In the genomic region with DNA sequence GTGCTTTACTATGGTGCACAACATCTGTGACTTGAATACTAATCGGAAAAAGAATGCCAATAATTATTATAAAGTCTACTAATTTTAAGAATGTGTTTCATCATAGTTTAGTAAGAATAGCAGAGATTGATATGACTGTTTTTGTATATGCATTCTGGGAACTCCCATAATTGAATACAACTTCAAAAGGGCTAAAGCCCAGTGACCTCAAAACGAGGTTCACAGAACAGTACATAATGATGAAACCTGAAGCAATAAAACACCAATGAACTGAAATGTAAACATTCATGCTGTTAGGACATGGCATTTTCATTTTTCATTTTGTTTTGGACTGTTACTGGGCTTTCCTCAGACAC, we compare ENCODE assay signal across 1 cellular context.
TF ChIP-seq lines count a peak whose summit lies in the region.

No MANE protein-coding gene starts in this region.

TF ChIP-seq in K562, 482 proteins besides CTCF, POLR2A, EP300 and RAD21 (continued from another document and continues in another):
- TF ChIP-seq AFF4 (CRISPR knock-in tag; IDR thresholded peaks at IDR 0.05): peak; percentile 31; the same call in 1 of the 2 replicates
- TF ChIP-seq, protein P1, sequence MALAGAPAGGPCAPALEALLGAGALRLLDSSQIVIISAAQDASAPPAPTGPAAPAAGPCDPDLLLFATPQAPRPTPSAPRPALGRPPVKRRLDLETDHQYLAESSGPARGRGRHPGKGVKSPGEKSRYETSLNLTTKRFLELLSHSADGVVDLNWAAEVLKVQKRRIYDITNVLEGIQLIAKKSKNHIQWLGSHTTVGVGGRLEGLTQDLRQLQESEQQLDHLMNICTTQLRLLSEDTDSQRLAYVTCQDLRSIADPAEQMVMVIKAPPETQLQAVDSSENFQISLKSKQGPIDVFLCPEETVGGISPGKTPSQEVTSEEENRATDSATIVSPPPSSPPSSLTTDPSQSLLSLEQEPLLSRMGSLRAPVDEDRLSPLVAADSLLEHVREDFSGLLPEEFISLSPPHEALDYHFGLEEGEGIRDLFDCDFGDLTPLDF (CRISPR knock-in tag; IDR thresholded peaks at IDR 0.05): no peak
- no peak for TF ChIP-seq HCFC1 (IDR thresholded peaks at IDR 0.05; ENCODE audit: low read depth, low read length)
- TF ChIP-seq, protein P2, sequence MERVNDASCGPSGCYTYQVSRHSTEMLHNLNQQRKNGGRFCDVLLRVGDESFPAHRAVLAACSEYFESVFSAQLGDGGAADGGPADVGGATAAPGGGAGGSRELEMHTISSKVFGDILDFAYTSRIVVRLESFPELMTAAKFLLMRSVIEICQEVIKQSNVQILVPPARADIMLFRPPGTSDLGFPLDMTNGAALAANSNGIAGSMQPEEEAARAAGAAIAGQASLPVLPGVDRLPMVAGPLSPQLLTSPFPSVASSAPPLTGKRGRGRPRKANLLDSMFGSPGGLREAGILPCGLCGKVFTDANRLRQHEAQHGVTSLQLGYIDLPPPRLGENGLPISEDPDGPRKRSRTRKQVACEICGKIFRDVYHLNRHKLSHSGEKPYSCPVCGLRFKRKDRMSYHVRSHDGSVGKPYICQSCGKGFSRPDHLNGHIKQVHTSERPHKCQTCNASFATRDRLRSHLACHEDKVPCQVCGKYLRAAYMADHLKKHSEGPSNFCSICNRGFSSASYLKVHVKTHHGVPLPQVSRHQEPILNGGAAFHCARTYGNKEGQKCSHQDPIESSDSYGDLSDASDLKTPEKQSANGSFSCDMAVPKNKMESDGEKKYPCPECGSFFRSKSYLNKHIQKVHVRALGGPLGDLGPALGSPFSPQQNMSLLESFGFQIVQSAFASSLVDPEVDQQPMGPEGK (CRISPR knock-in tag; IDR thresholded peaks at IDR 0.05; ENCODE audit: borderline replicate concordance): no peak
- TF ChIP-seq RNF219 (CRISPR knock-in tag; IDR thresholded peaks at IDR 0.05): no peak
- TF ChIP-seq ZKSCAN1 (IDR thresholded peaks at IDR 0.05; ENCODE audit: low read depth, low read length): no peak
- TF ChIP-seq SAFB2 (IDR thresholded peaks at IDR 0.05; ENCODE audit: borderline replicate concordance, low read depth, low read length, severe bottlenecking): no peak
- TF ChIP-seq HLTF (IDR thresholded peaks at IDR 0.05): no peak
- TF ChIP-seq JUND (IDR thresholded peaks at IDR 0.05; ENCODE audit: borderline replicate concordance, low read depth, low read length): peak; percentile 69
- TF ChIP-seq JUND (tag; IDR thresholded peaks at IDR 0.05; ENCODE audit: borderline replicate concordance, low read depth, low read length): no peak
- TF ChIP-seq POLR2G (IDR thresholded peaks at IDR 0.05; ENCODE audit: low read depth, low read length): no peak
- TF ChIP-seq ZBTB7A (IDR thresholded peaks at IDR 0.05; ENCODE audit: borderline replicate concordance, control insufficient read depth, low read depth, low read length): no peak
- no peak for TF ChIP-seq ZNF589 (CRISPR knock-in tag; IDR thresholded peaks at IDR 0.05; ENCODE audit: low read depth)
- no peak for TF ChIP-seq ZSCAN29 (IDR thresholded peaks at IDR 0.05)
- no peak for TF ChIP-seq CHD2 (IDR thresholded peaks at IDR 0.05; ENCODE audit: low read depth, low read length)
- no peak for TF ChIP-seq DLX4 (CRISPR knock-in tag; IDR thresholded peaks at IDR 0.05)
- no peak for TF ChIP-seq ESRRA (IDR thresholded peaks at IDR 0.05; ENCODE audit: borderline replicate concordance, low read depth)
- no peak for TF ChIP-seq ZNF311 (CRISPR knock-in tag; IDR thresholded peaks at IDR 0.05)
- TF ChIP-seq STAT5A (IDR thresholded peaks at IDR 0.05; ENCODE audit: borderline replicate concordance, low read length): no peak
- no peak for TF ChIP-seq SNRNP70 (optimal IDR thresholded peaks at IDR 0.05; ENCODE audit: low read depth, low read length)
- TF ChIP-seq ZNF766 (CRISPR knock-in tag; conservative IDR thresholded peaks at IDR 0.05): no peak
- no peak for TF ChIP-seq NR2C1 (IDR thresholded peaks at IDR 0.05)
- peak; percentile 78 for TF ChIP-seq NR2C1 (tag; IDR thresholded peaks at IDR 0.05)
- TF ChIP-seq NFE2 (IDR thresholded peaks at IDR 0.05; ENCODE audit: low read depth): no peak
- no peak for TF ChIP-seq LCOR (CRISPR knock-in tag; IDR thresholded peaks at IDR 0.05)
- TF ChIP-seq CBFA2T2 (conservative IDR thresholded peaks at IDR 0.05): no peak
- TF ChIP-seq, protein P3, sequence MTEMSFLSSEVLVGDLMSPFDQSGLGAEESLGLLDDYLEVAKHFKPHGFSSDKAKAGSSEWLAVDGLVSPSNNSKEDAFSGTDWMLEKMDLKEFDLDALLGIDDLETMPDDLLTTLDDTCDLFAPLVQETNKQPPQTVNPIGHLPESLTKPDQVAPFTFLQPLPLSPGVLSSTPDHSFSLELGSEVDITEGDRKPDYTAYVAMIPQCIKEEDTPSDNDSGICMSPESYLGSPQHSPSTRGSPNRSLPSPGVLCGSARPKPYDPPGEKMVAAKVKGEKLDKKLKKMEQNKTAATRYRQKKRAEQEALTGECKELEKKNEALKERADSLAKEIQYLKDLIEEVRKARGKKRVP (CRISPR knock-in tag; IDR thresholded peaks at IDR 0.05): peak; percentile 92
- TF ChIP-seq, protein P4, sequence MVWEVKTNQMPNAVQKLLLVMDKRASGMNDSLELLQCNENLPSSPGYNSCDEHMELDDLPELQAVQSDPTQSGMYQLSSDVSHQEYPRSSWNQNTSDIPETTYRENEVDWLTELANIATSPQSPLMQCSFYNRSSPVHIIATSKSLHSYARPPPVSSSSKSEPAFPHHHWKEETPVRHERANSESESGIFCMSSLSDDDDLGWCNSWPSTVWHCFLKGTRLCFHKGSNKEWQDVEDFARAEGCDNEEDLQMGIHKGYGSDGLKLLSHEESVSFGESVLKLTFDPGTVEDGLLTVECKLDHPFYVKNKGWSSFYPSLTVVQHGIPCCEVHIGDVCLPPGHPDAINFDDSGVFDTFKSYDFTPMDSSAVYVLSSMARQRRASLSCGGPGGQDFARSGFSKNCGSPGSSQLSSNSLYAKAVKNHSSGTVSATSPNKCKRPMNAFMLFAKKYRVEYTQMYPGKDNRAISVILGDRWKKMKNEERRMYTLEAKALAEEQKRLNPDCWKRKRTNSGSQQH (CRISPR knock-in tag; IDR thresholded peaks at IDR 0.05): no peak
- no peak for TF ChIP-seq RBBP5 (IDR thresholded peaks at IDR 0.05; ENCODE audit: borderline replicate concordance, insufficient read depth, low read length, poor library complexity, severe bottlenecking)
- no peak for TF ChIP-seq ZFP30 (CRISPR knock-in tag; IDR thresholded peaks at IDR 0.05; ENCODE audit: borderline replicate concordance)
- peak; percentile 78 for TF ChIP-seq CEBPB (tag; IDR thresholded peaks at IDR 0.05)
- TF ChIP-seq MTA2 (IDR thresholded peaks at IDR 0.05; ENCODE audit: low read depth): no peak
- TF ChIP-seq ZNF436 (CRISPR knock-in tag; IDR thresholded peaks at IDR 0.05): no peak
- TF ChIP-seq ZNF586 (CRISPR knock-in tag; conservative IDR thresholded peaks at IDR 0.05): 0 out of 2 replicates have a peak, but pooled peaks have one; percentile 18
- TF ChIP-seq TCFL5 (CRISPR knock-in tag; conservative IDR thresholded peaks at IDR 0.05): no peak
- TF ChIP-seq, protein P5, sequence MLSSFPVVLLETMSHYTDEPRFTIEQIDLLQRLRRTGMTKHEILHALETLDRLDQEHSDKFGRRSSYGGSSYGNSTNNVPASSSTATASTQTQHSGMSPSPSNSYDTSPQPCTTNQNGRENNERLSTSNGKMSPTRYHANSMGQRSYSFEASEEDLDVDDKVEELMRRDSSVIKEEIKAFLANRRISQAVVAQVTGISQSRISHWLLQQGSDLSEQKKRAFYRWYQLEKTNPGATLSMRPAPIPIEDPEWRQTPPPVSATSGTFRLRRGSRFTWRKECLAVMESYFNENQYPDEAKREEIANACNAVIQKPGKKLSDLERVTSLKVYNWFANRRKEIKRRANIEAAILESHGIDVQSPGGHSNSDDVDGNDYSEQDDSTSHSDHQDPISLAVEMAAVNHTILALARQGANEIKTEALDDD (IDR thresholded peaks at IDR 0.05): no peak
- no peak for TF ChIP-seq SMARCA5 (IDR thresholded peaks at IDR 0.05)
- TF ChIP-seq ZNF398 (CRISPR knock-in tag; IDR thresholded peaks at IDR 0.05): no peak
- TF ChIP-seq NCOR1 (IDR thresholded peaks at IDR 0.05): peak; percentile 25; the same call in 1 of the 2 replicates
- no peak for TF ChIP-seq ZNF134 (CRISPR knock-in tag; conservative IDR thresholded peaks at IDR 0.05)
- TF ChIP-seq GABPB2 (CRISPR knock-in tag; conservative IDR thresholded peaks at IDR 0.05): no peak
- TF ChIP-seq ATF3 (IDR thresholded peaks at IDR 0.05): peak; percentile 90
- TF ChIP-seq ATF3 (CRISPR knock-in tag; conservative IDR thresholded peaks at IDR 0.05): no peak
- no peak for TF ChIP-seq ZNF23 (CRISPR knock-in tag; IDR thresholded peaks at IDR 0.05)
- no peak for TF ChIP-seq CREB3 (tag; conservative IDR thresholded peaks at IDR 0.05; ENCODE audit: low read depth)
